In genomic region chr16:11181242-11181888, GRCh38 we compare ENCODE assay signal across 2 cellular contexts.
TF ChIP-seq lines count a peak whose summit lies in the region.

No MANE protein-coding gene starts in this region.

TF ChIP-seq in WTC11, 78 proteins besides CTCF, POLR2A, EP300 and RAD21 (continues in another document):
- no peak for TF ChIP-seq E2F4 (CRISPR knock-in tag; IDR thresholded peaks at IDR 0.05; ENCODE audit: borderline replicate concordance, low read depth)
- no peak for TF ChIP-seq ATF2 (CRISPR knock-in tag; IDR thresholded peaks at IDR 0.05; ENCODE audit: borderline replicate concordance, low read depth)
- TF ChIP-seq SP1 (CRISPR knock-in tag; conservative IDR thresholded peaks at IDR 0.05), result no peak
- no peak for TF ChIP-seq RORB (CRISPR knock-in tag; IDR thresholded peaks at IDR 0.05)
- no peak for TF ChIP-seq MAX (CRISPR knock-in tag; IDR thresholded peaks at IDR 0.05)
- TF ChIP-seq HMGA2 (CRISPR knock-in tag; IDR thresholded peaks at IDR 0.05), result no peak
- no peak for TF ChIP-seq ZNF232 (CRISPR knock-in tag; IDR thresholded peaks at IDR 0.05)
- TF ChIP-seq IRF1 (CRISPR knock-in tag; IDR thresholded peaks at IDR 0.05), result no peak
- TF ChIP-seq ARID4B (CRISPR knock-in tag; IDR thresholded peaks at IDR 0.05; ENCODE audit: borderline replicate concordance), result no peak
- TF ChIP-seq ATF6 (CRISPR knock-in tag; IDR thresholded peaks at IDR 0.05), result no peak
- no peak for TF ChIP-seq ZMAT4 (CRISPR knock-in tag; IDR thresholded peaks at IDR 0.05)
- TF ChIP-seq ZNF671 (CRISPR knock-in tag; IDR thresholded peaks at IDR 0.05), result no peak

TF ChIP-seq in H1, 55 proteins besides CTCF, POLR2A, EP300 and RAD21 (continued from another document):
- TF ChIP-seq SIN3A (conservative IDR thresholded peaks at IDR 0.05 in 1 of 2, IDR thresholded peaks at IDR 0.05 in 1 of 2; ENCODE audit: low read depth in 1 of 2, low read length in 2 of 2) (no peak), SP1 (IDR thresholded peaks at IDR 0.05; ENCODE audit: low read depth, low read length) (no peak), TCF12 (IDR thresholded peaks at IDR 0.05; ENCODE audit: low read depth, low read length) (no peak), GABPA (IDR thresholded peaks at IDR 0.05; ENCODE audit: borderline replicate concordance, insufficient read depth, low read length) (no peak), CHD2 (IDR thresholded peaks at IDR 0.05; ENCODE audit: low read length) (no peak), CHD1 (IDR thresholded peaks at IDR 0.05; ENCODE audit: low read depth, low read length) (no peak)
